Comparison of ENCODE assay signal across 16 cellular contexts in the genomic region with DNA sequence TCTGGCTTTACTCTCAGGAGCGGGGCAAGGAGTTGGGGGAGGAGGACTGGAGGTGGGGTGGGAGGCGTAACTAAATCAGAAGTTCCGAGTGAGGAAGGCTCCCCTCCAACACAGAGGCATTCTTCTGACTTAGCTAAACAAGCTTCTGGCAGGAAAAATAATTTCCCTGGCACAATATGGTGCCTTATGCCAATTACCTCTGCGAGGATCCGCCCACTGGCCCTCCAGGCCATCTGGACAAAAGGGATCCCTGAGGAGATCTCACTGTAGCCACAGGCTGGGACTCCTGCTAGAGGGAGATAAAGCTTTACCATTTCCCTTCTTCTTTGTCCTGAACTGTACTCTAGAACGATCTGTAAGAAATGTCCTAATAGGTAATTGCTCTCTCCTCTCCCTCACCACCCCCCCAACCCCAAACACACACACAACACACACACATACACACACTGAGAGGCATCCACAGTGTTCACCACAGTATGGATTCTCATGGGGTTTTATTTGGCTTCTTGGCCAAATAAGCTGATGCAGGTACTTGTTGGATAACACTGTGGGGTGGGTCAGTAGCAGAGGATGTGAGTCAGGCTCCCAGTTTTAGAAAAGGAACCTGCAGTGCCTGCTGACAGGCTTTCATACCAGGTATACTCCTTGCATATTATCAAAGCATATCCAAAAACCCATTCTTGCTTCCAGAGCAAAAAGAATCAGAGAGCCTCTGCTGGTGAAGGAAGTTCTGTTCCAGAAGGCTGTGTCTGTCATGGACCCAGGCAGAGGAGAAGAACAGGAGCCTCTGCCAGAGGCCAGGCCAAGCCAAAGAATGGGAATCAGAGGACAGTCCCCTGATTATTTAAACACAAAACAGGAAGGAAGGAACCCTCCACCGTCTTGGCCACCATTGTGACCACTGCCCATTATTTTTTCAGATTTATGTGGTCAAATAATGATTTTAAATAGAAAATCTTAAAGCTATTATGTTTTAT.
DNase-seq lines count a peak whose midpoint lies in the region; ATAC-seq and TF ChIP-seq lines count a peak whose summit lies in the region.
"Had no signal": no experiment of that assay in that cellular context is flagged by ENCODE, and none has a peak within 500 bp of the region (broad histone marks: within the 10 kb centered on the region; RNA-seq: fewer than 3 reads in every experiment).

No MANE protein-coding gene starts in this region.

- peak overlapping the region; percentile 93 for H3K27ac ChIP-seq in psoas muscle
- H3K27ac ChIP-seq: BLaER1 treated with 17β-estradiol and CSF1 and Interleukin-3, amounts not matched to agents 10 nM and 100 nM had no signal

- no peak for TF ChIP-seq CTCF in epithelial cell of esophagus (IDR thresholded peaks at IDR 0.05; ENCODE audit: insufficient read depth, low read depth, low read length, missing control alignments)
- no peak for TF ChIP-seq CTCF in psoas muscle (IDR thresholded peaks at IDR 0.05)
- no peak for TF ChIP-seq CTCF in GM20000 (IDR thresholded peaks at IDR 0.05; ENCODE audit: extremely low read depth, missing control alignments)

- H3K4me3 ChIP-seq in epithelial cell of esophagus (ENCODE audit: low read length) (no peak overlapping the region), psoas muscle (no peak overlapping the region)
- H3K4me3 ChIP-seq: BLaER1 treated with 17β-estradiol and CSF1 and Interleukin-3, amounts not matched to agents 10 nM and 100 nM; dorsolateral prefrontal cortex had no signal

- peak; percentile 39 for DNase-seq in HPDE6-E6E7 (ENCODE audit: extremely low spot score)
- peak; percentile 86 for DNase-seq in NCI-H446 treated with DMSO at 0.1 percent for 48 hours (lab: John Stamatoyannopoulos, UW)
- DNase-seq in epithelial cell of esophagus (ENCODE audit: low read depth): peak; percentile 83
- no peak for DNase-seq in psoas muscle
- DNase-seq in NCI-H1436 (lab: John Stamatoyannopoulos, UW): no peak
- no peak for DNase-seq in GM20000 (ENCODE audit: low spot score)
- DNase-seq in stimulated activated effector memory CD8-positive, alpha-beta T cell treated with anti-CD3 and anti-CD28 coated beads, Interleukin-12 subunit alpha, Interleukin-12 subunit beta, amount 100 ng/mL, for 72 hours (ENCODE audit: low spot score in 2 of 2): no peak
- DNase-seq: activated CD4-positive, alpha-beta T cell treated with anti-CD3 and anti-CD28 coated beads for 36 hours; activated T-cell treated with anti-CD3 and anti-CD28 coated beads, Interleukin-2, amount 50 U/mL, for 48 hours; DND-41; NCI-H187; stimulated activated CD4-positive, alpha-beta T cell treated with anti-CD3 and anti-CD28 coated beads, Interleukin-2, amount 100 ng/mL, for 48 hours; SW 1271 had no signal

- no peaks in the 10 kb centered on the region for H3K27me3 ChIP-seq in psoas muscle (ENCODE audit: insufficient read depth in 3 of 3, low read length in 2 of 3)
- H3K27me3 ChIP-seq: BLaER1 treated with 17β-estradiol and CSF1 and Interleukin-3, amounts not matched to agents 10 nM and 100 nM; dorsolateral prefrontal cortex had no signal

- H3K4me1 ChIP-seq in psoas muscle: peaks cover 37% of the 10 kb centered on the region

- no peaks in the 10 kb centered on the region for H3K36me3 ChIP-seq in psoas muscle (ENCODE audit: insufficient read depth in 1 of 2, low read depth in 1 of 2)
- H3K36me3 ChIP-seq: BLaER1 treated with 17β-estradiol and CSF1 and Interleukin-3, amounts not matched to agents 10 nM and 100 nM had no signal

- H3K9me3 ChIP-seq in psoas muscle: no peaks in the 10 kb centered on the region

- no peak overlapping the region for H3K27ac Mint-ChIP-seq in stimulated activated effector memory CD8-positive, alpha-beta T cell treated with anti-CD3 and anti-CD28 coated beads, Interleukin-12 subunit alpha, Interleukin-12 subunit beta, amount 100 ng/mL, for 72 hours
- H3K27ac Mint-ChIP-seq: activated CD4-positive, alpha-beta T cell treated with anti-CD3 and anti-CD28 coated beads for 36 hours had no signal

- ATAC-seq in psoas muscle (peak; percentile 81 to 85 (median 83)), GM19455 (IDR thresholded peaks at IDR 0.05; ENCODE audit: unreplicated experiment) (no peak)
- no peak for ATAC-seq in stimulated activated effector memory CD8-positive, alpha-beta T cell treated with anti-CD3 and anti-CD28 coated beads, Interleukin-12 subunit alpha, Interleukin-12 subunit beta, amount 100 ng/mL, for 72 hours
- ATAC-seq: activated CD4-positive, alpha-beta T cell treated with anti-CD3 and anti-CD28 coated beads for 36 hours had no signal

- H3K9me3 Mint-ChIP-seq in stimulated activated effector memory CD8-positive, alpha-beta T cell treated with anti-CD3 and anti-CD28 coated beads, Interleukin-12 subunit alpha, Interleukin-12 subunit beta, amount 100 ng/mL, for 72 hours: peaks cover 3% of the 10 kb centered on the region

- no peaks in the 10 kb centered on the region for H3K36me3 Mint-ChIP-seq in stimulated activated effector memory CD8-positive, alpha-beta T cell treated with anti-CD3 and anti-CD28 coated beads, Interleukin-12 subunit alpha, Interleukin-12 subunit beta, amount 100 ng/mL, for 72 hours

- WGBS in psoas muscle, 3 donors: 55 to 63% (median 58%) methylated on average over 7 of the region's 7 CpGs

- intact Hi-C loops in psoas muscle (cut with DNase I): loop anchor here (2.0 to 5.0 kb wide), 2 partner anchors 167 to 169 kb away; a partner anchor contains a TSS

- H3K4me1 Mint-ChIP-seq in stimulated activated effector memory CD8-positive, alpha-beta T cell treated with anti-CD3 and anti-CD28 coated beads, Interleukin-12 subunit alpha, Interleukin-12 subunit beta, amount 100 ng/mL, for 72 hours: peaks cover 12% of the 10 kb centered on the region
- H3K4me1 Mint-ChIP-seq: activated CD4-positive, alpha-beta T cell treated with anti-CD3 and anti-CD28 coated beads for 36 hours had no signal

- H3K4me3 Mint-ChIP-seq in stimulated activated effector memory CD8-positive, alpha-beta T cell treated with anti-CD3 and anti-CD28 coated beads, Interleukin-12 subunit alpha, Interleukin-12 subunit beta, amount 100 ng/mL, for 72 hours: no peak overlapping the region
- H3K4me3 Mint-ChIP-seq: activated CD4-positive, alpha-beta T cell treated with anti-CD3 and anti-CD28 coated beads for 36 hours had no signal

Comparison
In these comparisons a context has a peak if more than half of its experiments do, and no peak if none do; other contexts are left out.
1. DNase-seq: peak in HPDE6-E6E7 (single experiment), NCI-H446 treated with DMSO at 0.1 percent for 48 hours (single experiment) and epithelial cell of esophagus (single experiment); none in psoas muscle (0 of 2), NCI-H1436 (single experiment), GM20000 (single experiment) and stimulated activated effector memory CD8-positive, alpha-beta T cell treated with anti-CD3 and anti-CD28 coated beads, Interleukin-12 subunit alpha, Interleukin-12 subunit beta, amount 100 ng/mL, for 72 hours (0 of 2).
2. ATAC-seq: peak in psoas muscle (4 of 4); none in GM19455 (single experiment) and stimulated activated effector memory CD8-positive, alpha-beta T cell treated with anti-CD3 and anti-CD28 coated beads, Interleukin-12 subunit alpha, Interleukin-12 subunit beta, amount 100 ng/mL, for 72 hours (single experiment).